Comparison of ENCODE assay signal across 8 cellular contexts in the genomic region with DNA sequence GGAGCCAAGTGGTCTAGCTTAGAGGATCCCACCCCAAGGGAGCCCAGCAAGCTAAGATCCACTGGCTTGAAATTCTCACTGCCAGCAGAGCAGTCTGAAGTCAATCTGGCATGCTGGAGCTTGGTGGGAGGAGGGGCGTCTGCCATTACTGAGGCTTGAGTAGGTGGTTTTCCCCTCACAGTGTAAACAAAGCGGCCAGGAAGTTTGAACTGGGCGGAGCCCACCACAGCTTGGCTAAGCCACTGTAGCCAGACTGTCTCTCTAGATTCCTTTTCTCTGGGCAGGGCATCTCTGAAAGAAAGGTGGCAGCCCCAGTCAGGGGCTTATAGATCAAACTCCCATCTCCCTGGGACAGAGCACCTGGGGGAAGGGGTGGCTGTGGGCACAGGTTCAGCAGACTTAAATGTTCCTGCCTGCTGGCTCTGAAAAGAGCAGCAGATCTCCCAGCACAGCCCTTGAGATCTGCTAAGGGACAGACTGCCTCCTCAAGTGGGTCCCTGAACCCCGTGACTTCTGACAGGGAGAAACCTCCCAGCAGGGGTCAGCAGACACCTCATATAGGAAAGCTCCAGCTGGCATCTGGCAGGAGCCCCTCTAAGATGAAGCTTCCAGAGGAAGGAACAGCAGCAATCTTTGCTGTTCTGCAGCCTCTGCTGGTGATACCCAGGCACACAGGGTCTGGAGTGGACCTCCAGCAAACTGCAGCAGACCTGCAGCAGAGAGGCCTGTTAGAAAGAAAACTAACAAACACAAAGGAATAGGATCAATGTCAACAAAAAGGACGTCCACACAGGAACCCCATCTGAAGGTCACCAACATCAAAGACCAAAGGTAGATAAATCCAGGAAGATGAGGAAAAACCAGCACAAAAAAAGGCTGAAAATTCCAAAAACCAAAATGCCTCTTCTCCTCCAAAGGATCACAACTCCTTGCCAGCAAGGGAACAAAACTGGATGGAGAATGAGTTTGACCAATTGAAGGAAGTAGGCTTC.
DNase-seq lines count a peak whose midpoint lies in the region; ATAC-seq and TF ChIP-seq lines count a peak whose summit lies in the region.
"Not testable (repeated sequence)": the region's sequence is repeated elsewhere in the genome, so short reads cannot be mapped to it uniquely, and the experiment has no call there.

No MANE protein-coding gene starts in this region.

- not testable (repeated sequence) for H3K36me3 ChIP-seq in RWPE2 (ENCODE audit: low read depth); mucosa of descending colon (ENCODE audit: low read depth)

- H3K4me3 ChIP-seq in RWPE2 (ENCODE audit: severe bottlenecking); mucosa of descending colon: not testable (repeated sequence)

- intact Hi-C loops in mucosa of descending colon (cut with DNase I, micrococcal nuclease) = not testable (repeated sequence)

- H3K27ac ChIP-seq in RWPE2 (ENCODE audit: poor library complexity, severe bottlenecking) = not testable (repeated sequence)

- not testable (repeated sequence) for H3K36me3 Mint-ChIP-seq in endothelial cell (ENCODE audit: low read depth, unreplicated experiment); stimulated activated naive B cell treated with anti-CD40 and anti-IgM and Interleukin-4, amounts not matched to agents 10 μg/mL and 1 μg/mL and 100 μg/mL, for 72 hours

- DNase-seq in EL (peak; percentile 48), HT1080 (ENCODE audit: low read depth) (peak; percentile 60), endothelial cell (ENCODE audit: low spot score) (peak; percentile 23), mucosa of descending colon (peak; percentile 47 to 76 (median 51))
- DNase-seq in RWPE2 (ENCODE audit: low spot score) = not testable (repeated sequence)
- peak; percentile 25 for DNase-seq in activated T-cell treated with anti-CD3 and anti-CD28 coated beads, Interleukin-2, amount 50 U/mL, for 1 hour
- peak; percentile 41 for DNase-seq in stimulated activated naive B cell treated with anti-CD40 and anti-IgM and Interleukin-4, amounts not matched to agents 10 μg/mL and 1 μg/mL and 100 μg/mL, for 72 hours

- not testable (repeated sequence) for H3K27ac Mint-ChIP-seq in endothelial cell (ENCODE audit: unreplicated experiment)
- peak overlapping the region; percentile 15 for H3K27ac Mint-ChIP-seq in stimulated activated naive B cell treated with anti-CD40 and anti-IgM and Interleukin-4, amounts not matched to agents 10 μg/mL and 1 μg/mL and 100 μg/mL, for 72 hours

- H3K9me3 Mint-ChIP-seq in endothelial cell (ENCODE audit: unreplicated experiment); stimulated activated naive B cell treated with anti-CD40 and anti-IgM and Interleukin-4, amounts not matched to agents 10 μg/mL and 1 μg/mL and 100 μg/mL, for 72 hours: not testable (repeated sequence)

- ATAC-seq in GM21515 (IDR thresholded peaks at IDR 0.05; ENCODE audit: unreplicated experiment) (peak; percentile 68), mucosa of descending colon (peak; percentile 23)
- not testable (repeated sequence) for ATAC-seq in RWPE2 (ENCODE audit: low read depth)
- peak; percentile 74 for ATAC-seq in stimulated activated naive B cell treated with anti-CD40 and anti-IgM and Interleukin-4, amounts not matched to agents 10 μg/mL and 1 μg/mL and 100 μg/mL, for 72 hours (replicated peaks)

- not testable (repeated sequence) for H3K4me3 Mint-ChIP-seq in endothelial cell (ENCODE audit: unreplicated experiment); stimulated activated naive B cell treated with anti-CD40 and anti-IgM and Interleukin-4, amounts not matched to agents 10 μg/mL and 1 μg/mL and 100 μg/mL, for 72 hours

- not testable (repeated sequence) for H3K4me1 ChIP-seq in RWPE2 (ENCODE audit: insufficient read depth, poor library complexity, severe bottlenecking); mucosa of descending colon (ENCODE audit: low read depth)

- TF ChIP-seq CTCF in RWPE2 (IDR thresholded peaks at IDR 0.05; ENCODE audit: poor library complexity, severe bottlenecking) = peak; percentile 28
- not testable (repeated sequence) for TF ChIP-seq CTCF in endothelial cell (IDR thresholded peaks at IDR 0.05; ENCODE audit: unreplicated experiment); mucosa of descending colon (IDR thresholded peaks at IDR 0.05)

- not testable (repeated sequence) for H3K4me1 Mint-ChIP-seq in endothelial cell (ENCODE audit: unreplicated experiment)
- H3K4me1 Mint-ChIP-seq in stimulated activated naive B cell treated with anti-CD40 and anti-IgM and Interleukin-4, amounts not matched to agents 10 μg/mL and 1 μg/mL and 100 μg/mL, for 72 hours = peaks cover 10 to 17% of the 10 kb centered on the region in 2 donors

- H3K9me3 ChIP-seq in RWPE2 (ENCODE audit: severe bottlenecking); mucosa of descending colon: not testable (repeated sequence)

- H3K27me3 ChIP-seq in RWPE2 (ENCODE audit: insufficient read depth, poor library complexity, severe bottlenecking) = not testable (repeated sequence)

- H3K27me3 Mint-ChIP-seq in endothelial cell (ENCODE audit: unreplicated experiment); stimulated activated naive B cell treated with anti-CD40 and anti-IgM and Interleukin-4, amounts not matched to agents 10 μg/mL and 1 μg/mL and 100 μg/mL, for 72 hours: not testable (repeated sequence)
